22 cellular contexts compared by ENCODE assay signal in genomic region chr9:122246666-122247065, GRCh38.
"Had no signal": no experiment of that assay in that cellular context is flagged by ENCODE, and none has a peak within 500 bp of the region (broad histone marks: within the 10 kb centered on the region; RNA-seq: fewer than 3 reads in every experiment).

No MANE protein-coding gene starts in this region.

- H3K27me3 Mint-ChIP-seq: naive thymus-derived CD8-positive, alpha-beta T cell; stimulated activated naive B cell treated with anti-CD40 and anti-IgM and Interleukin-4, amounts not matched to agents 10 μg/mL and 1 μg/mL and 100 μg/mL, for 72 hours; stimulated activated naive CD8-positive, alpha-beta T cell treated with anti-CD3 and anti-CD28 coated beads, Interleukin-15, amount 100 ng/mL, for 72 hours had no signal

- H3K4me3 Mint-ChIP-seq: naive thymus-derived CD8-positive, alpha-beta T cell; stimulated activated naive B cell treated with anti-CD40 and anti-IgM and Interleukin-4, amounts not matched to agents 10 μg/mL and 1 μg/mL and 100 μg/mL, for 72 hours; stimulated activated naive CD8-positive, alpha-beta T cell treated with anti-CD3 and anti-CD28 coated beads, Interleukin-15, amount 100 ng/mL, for 72 hours had no signal

- H3K27ac Mint-ChIP-seq: stimulated activated naive B cell treated with anti-CD40 and anti-IgM and Interleukin-4, amounts not matched to agents 10 μg/mL and 1 μg/mL and 100 μg/mL, for 72 hours; stimulated activated naive CD8-positive, alpha-beta T cell treated with anti-CD3 and anti-CD28 coated beads, Interleukin-15, amount 100 ng/mL, for 72 hours had no signal

- DNase-seq: cortex of kidney; dorsolateral prefrontal cortex; effector CD8-positive, alpha-beta T cell; glutamatergic neuron; left colon; left ventricle myocardium superior; mucosa of descending colon; naive thymus-derived CD8-positive, alpha-beta T cell; posterior cingulate gyrus; sigmoid colon; stimulated activated CD4-positive, alpha-beta T cell treated with anti-CD3 and anti-CD28 coated beads, Interleukin-2, amount 100 ng/mL, for 24 hours; stimulated activated CD4-positive, alpha-beta T cell treated with anti-CD3 and anti-CD28 coated beads, Interleukin-4, amount 100 ng/mL, for 4 hours; stimulated activated naive B cell treated with anti-CD40 and anti-IgM and Interleukin-4, amounts not matched to agents 10 μg/mL and 1 μg/mL and 100 μg/mL, for 72 hours; stimulated activated naive CD8-positive, alpha-beta T cell treated with anti-CD3 and anti-CD28 coated beads, Interleukin-15, amount 100 ng/mL, for 72 hours; testis; upper lobe of right lung had no signal

- ATAC-seq: gastroesophageal sphincter; left colon; left ventricle myocardium superior; mucosa of descending colon; naive thymus-derived CD8-positive, alpha-beta T cell; stimulated activated naive B cell treated with anti-CD40 and anti-IgM and Interleukin-4, amounts not matched to agents 10 μg/mL and 1 μg/mL and 100 μg/mL, for 72 hours; stimulated activated naive CD8-positive, alpha-beta T cell treated with anti-CD3 and anti-CD28 coated beads, Interleukin-15, amount 100 ng/mL, for 72 hours; upper lobe of right lung had no signal

- H3K4me3 ChIP-seq: dorsolateral prefrontal cortex, gastroesophageal sphincter, lung, mucosa of descending colon, right atrium auricular region, sigmoid colon, skin epidermis, testis, tibial nerve, upper lobe of right lung, vagina had no signal

- H3K4me1 Mint-ChIP-seq: naive thymus-derived CD8-positive, alpha-beta T cell; stimulated activated naive B cell treated with anti-CD40 and anti-IgM and Interleukin-4, amounts not matched to agents 10 μg/mL and 1 μg/mL and 100 μg/mL, for 72 hours; stimulated activated naive CD8-positive, alpha-beta T cell treated with anti-CD3 and anti-CD28 coated beads, Interleukin-15, amount 100 ng/mL, for 72 hours had no signal

- H3K27ac ChIP-seq: gastroesophageal sphincter, right atrium auricular region, sigmoid colon, skin epidermis, testis, tibial nerve, upper lobe of right lung, vagina had no signal

- H3K9me3 Mint-ChIP-seq: naive thymus-derived CD8-positive, alpha-beta T cell; stimulated activated naive B cell treated with anti-CD40 and anti-IgM and Interleukin-4, amounts not matched to agents 10 μg/mL and 1 μg/mL and 100 μg/mL, for 72 hours; stimulated activated naive CD8-positive, alpha-beta T cell treated with anti-CD3 and anti-CD28 coated beads, Interleukin-15, amount 100 ng/mL, for 72 hours had no signal
